In the genomic region with DNA sequence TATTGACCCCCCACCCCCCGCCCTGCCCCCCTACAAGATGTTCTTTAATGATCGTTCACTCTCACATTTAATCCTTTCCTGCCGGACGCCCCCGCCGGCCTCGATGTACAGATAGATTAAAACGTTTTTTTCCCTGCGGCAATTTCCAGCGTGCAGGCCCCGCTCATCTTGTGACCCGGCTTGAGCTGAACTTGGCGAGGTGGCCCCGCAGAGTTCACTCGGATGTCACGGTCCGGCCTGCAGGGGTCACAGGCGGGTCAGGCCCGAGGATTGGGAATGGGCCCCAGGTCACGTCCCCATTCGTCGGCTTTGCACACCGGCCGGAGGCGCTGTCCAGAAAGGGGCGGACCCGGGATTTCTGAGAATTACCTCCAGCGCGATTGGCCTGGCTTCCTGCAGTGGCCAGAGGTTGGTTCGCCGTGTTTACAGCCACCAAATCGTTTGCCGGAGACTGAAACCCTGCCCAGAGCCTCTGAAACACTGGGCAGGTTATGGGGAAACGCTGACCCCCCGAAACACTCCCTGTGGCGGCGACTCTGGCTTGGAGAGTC, we compare ENCODE assay signal across 9 cellular contexts. TPM values are rescaled to one million over a fixed set of nuclear protein-coding genes. Genes with fewer than 3 reads are reported as not detected.
DNase-seq lines count a peak whose midpoint lies in the region; ATAC-seq and TF ChIP-seq lines count a peak whose summit lies in the region.
"Had no signal": no experiment of that assay in that cellular context is flagged by ENCODE, and none has a peak within 500 bp of the region (broad histone marks: within the 10 kb centered on the region; RNA-seq: fewer than 3 reads in every experiment).

No MANE protein-coding gene starts in this region.

- no peaks in the 10 kb centered on the region for H3K36me3 ChIP-seq in Panc1 (ENCODE audit: control insufficient read depth, insufficient read depth, low read length)
- H3K36me3 ChIP-seq in rectal smooth muscle tissue (ENCODE audit: control insufficient read depth, insufficient read depth, low read length) = no peaks in the 10 kb centered on the region

- POLR2A ChIA-PET in Panc1 (lab: Charles Lee) = no interaction called here

- H3K4me1 ChIP-seq in Panc1 (ENCODE audit: control insufficient read depth, insufficient read depth, low read length) (peaks cover 13% of the 10 kb centered on the region), rectal smooth muscle tissue (ENCODE audit: control insufficient read depth, insufficient read depth, low read length) (no peaks in the 10 kb centered on the region)

- TF ChIP-seq CTCF in GM10266 (IDR thresholded peaks at IDR 0.05; ENCODE audit: control insufficient read depth, insufficient read depth, low read depth, missing control alignments) (peak; percentile 8), Panc1 (IDR thresholded peaks at IDR 0.05) (peak; percentile 25), foreskin fibroblast (IDR thresholded peaks at IDR 0.05; ENCODE audit: low read depth, low read length) (no peak)

- H3K27me3 ChIP-seq in Panc1 (ENCODE audit: control insufficient read depth, insufficient read depth, low read length) (peaks cover 34% of the 10 kb centered on the region), rectal smooth muscle tissue (ENCODE audit: control insufficient read depth, insufficient read depth, low read length) (peaks cover 52% of the 10 kb centered on the region)

- no peaks in the 10 kb centered on the region for H3K9me3 ChIP-seq in Panc1 (ENCODE audit: control insufficient read depth, insufficient read depth, low read depth, low read length)

- BruUV-seq in Panc1 (replicated peaks; lab: Mats Ljungman, UMichigan) = no TSS peak

- in situ Hi-C loops in Panc1 (cut with HindIII; ENCODE audit: low pct_unique_long_range_greater_than_20kb, low sequenced_read_pairs) = no loop called here

- H3K4me3 ChIP-seq in Panc1 (ENCODE audit: low read depth in 2 of 2, low read length in 2 of 2) (peak overlapping the region; percentile 42 to 62), foreskin fibroblast (ENCODE audit: low read depth in 1 of 2, low read length in 2 of 2) (peak overlapping the region; percentile 18 to 20), rectal smooth muscle tissue (ENCODE audit: low read length) (peak overlapping the region; percentile 55)

- H3K9ac ChIP-seq in rectal smooth muscle tissue (ENCODE audit: low read length) = no peak overlapping the region

- peak; percentile 65 for ATAC-seq in Panc1
- no peak for ATAC-seq in HG02852 (IDR thresholded peaks at IDR 0.05; ENCODE audit: unreplicated experiment)
- ATAC-seq in HG02840 (IDR thresholded peaks at IDR 0.05; ENCODE audit: low FRiP score, unreplicated experiment) = no peak

- intact Hi-C loops in Panc1 (cut with micrococcal nuclease; ENCODE audit: unreplicated experiment) = loop anchor here (10.0 kb wide), 1 partner anchor 187 kb away; no protein-coding TSS in a partner anchor

- CTCF ChIA-PET in Panc1 (lab: Charles Lee) = no interaction called here

- H3K27ac ChIP-seq in Panc1 (ENCODE audit: low read length) (no peak overlapping the region), rectal smooth muscle tissue (ENCODE audit: low read depth, low read length) (no peak overlapping the region)

- peak; percentile 45 for DNase-seq in GM10266 (ENCODE audit: extremely low spot score)
- DNase-seq in Panc1 (ENCODE audit: low read depth, low spot score) = no peak
- DNase-seq in foreskin fibroblast = peak in 1 of 2 donors; percentile 36
- DNase-seq in NCI-H446 (lab: John Stamatoyannopoulos, UW) = no peak
- no peak for DNase-seq in activated gamma-delta T cell (lab: John Stamatoyannopoulos, UW)

RNA-seq across cellular contexts. Expression of a gene that starts 1.9 kb away (rescaled TPM):
- 1.5 TPM for total RNA-seq in Panc1 (2021; ENCODE audit: unreplicated experiment)
- polyA plus RNA-seq in Panc1 (2012; ENCODE audit: insufficient read length) = 2.7 TPM
- total RNA-seq: activated CD8-positive, alpha-beta memory T cell treated with anti-CD3 and anti-CD28 coated beads for 36 hours had no signal

RNA-seq across cellular contexts. Expression of a gene that starts 11.2 kb away (rescaled TPM):
- total RNA-seq in Panc1 (2021; ENCODE audit: unreplicated experiment) = 1.1 TPM
- 2.7 TPM for polyA plus RNA-seq in Panc1 (2012; ENCODE audit: insufficient read length)
